14 cellular contexts compared by ENCODE assay signal in the genomic region with DNA sequence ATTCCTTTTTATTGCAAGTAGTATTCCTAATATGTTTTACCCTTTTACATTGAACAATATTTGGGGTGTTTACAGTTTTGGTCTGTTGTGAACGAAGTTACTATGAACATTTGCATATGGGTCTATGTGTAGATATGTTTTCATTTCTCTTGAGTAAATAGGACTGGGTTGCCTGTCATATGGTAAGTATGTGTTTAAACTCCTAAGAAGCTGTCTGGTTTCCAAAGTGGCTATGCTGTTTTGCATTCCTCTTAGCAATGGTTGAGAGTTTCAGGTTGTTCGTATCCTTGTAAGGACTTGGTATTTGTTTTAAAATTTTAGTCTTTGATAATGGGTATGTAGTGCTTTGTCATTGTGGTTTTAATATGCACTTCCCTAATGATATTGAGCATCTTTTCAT. TPM values are rescaled to one million over a fixed set of nuclear protein-coding genes. Genes with fewer than 3 reads are reported as not detected.
A peak's percentile ranks its signal among the peaks of the same experiment; 100 is the strongest.
DNase-seq lines count a peak whose midpoint lies in the region; ATAC-seq and TF ChIP-seq lines count a peak whose summit lies in the region.
"Had no signal": no experiment of that assay in that cellular context is flagged by ENCODE, and none has a peak within 500 bp of the region (broad histone marks: within the 10 kb centered on the region; RNA-seq: fewer than 3 reads in every experiment).

No MANE protein-coding gene starts in this region.

- peaks cover 22% of the 10 kb centered on the region for H3K36me3 ChIP-seq in CD8-positive, alpha-beta T cell (ENCODE audit: insufficient read depth, low read length)
- peaks cover 2% of the 10 kb centered on the region for H3K36me3 ChIP-seq in fibroblast of lung (ENCODE audit: control insufficient read depth, insufficient read depth, low read length)
- peaks cover 0 to 34% of the 10 kb centered on the region in 2 donors for H3K36me3 ChIP-seq in vagina

- no peaks in the 10 kb centered on the region for H4K20me1 ChIP-seq in fibroblast of lung (ENCODE audit: control insufficient read depth, extremely low read depth, insufficient read depth, low read length)

- CTCF ChIA-PET in CD8-positive, alpha-beta T cell (lab: Charles Lee) = no interaction called here
- CTCF ChIA-PET in activated CD8-positive, alpha-beta T cell treated with anti-CD3 and anti-CD28 coated beads for 36 hours (lab: Charles Lee) = no interaction called here

- H3K27ac ChIP-seq in CD8-positive, alpha-beta T cell (ENCODE audit: low read depth, low read length) = no peak overlapping the region
- no peak overlapping the region for H3K27ac ChIP-seq in fibroblast of lung (ENCODE audit: insufficient read depth, low read length)
- no peak overlapping the region for H3K27ac ChIP-seq in vagina
- H3K27ac ChIP-seq: BLaER1 treated with 17β-estradiol and CSF1 and Interleukin-3, amounts not matched to agents 10 nM and 100 nM had no signal

- H3K9ac ChIP-seq in fibroblast of lung (ENCODE audit: insufficient read depth, low read length) = no peak overlapping the region
- H3K9ac ChIP-seq: BLaER1 treated with 17β-estradiol and CSF1 and Interleukin-3, amounts not matched to agents 10 nM and 100 nM had no signal

- peaks cover 70% of the 10 kb centered on the region for H3K79me2 ChIP-seq in fibroblast of lung (ENCODE audit: control insufficient read depth, insufficient read depth, low read length)

- DNase-seq in CD8-positive, alpha-beta T cell = no peak
- no peak for DNase-seq in activated CD8-positive, alpha-beta T cell treated with anti-CD3 and anti-CD28 coated beads for 36 hours
- DNase-seq in fibroblast of lung (ENCODE audit: low read depth in 2 of 2) (peak; percentile 15 to 83), vagina (ENCODE audit: extremely low spot score in 2 of 2) (no peak), Kasumi-1 (lab: John Stamatoyannopoulos, UW) (no peak)
- no peak for DNase-seq in activated CD4-positive, alpha-beta T cell treated with anti-CD3 and anti-CD28 coated beads for 4 hours
- DNase-seq: activated CD4-positive, CD25-positive, alpha-beta regulatory T cell; central memory CD4-positive, alpha-beta T cell; occipital lobe had no signal

- no peaks in the 10 kb centered on the region for H3K9me3 Mint-ChIP-seq in CD8-positive, alpha-beta T cell
- H3K9me3 Mint-ChIP-seq in activated CD8-positive, alpha-beta T cell treated with anti-CD3 and anti-CD28 coated beads for 36 hours = no peaks in the 10 kb centered on the region

- H3K27me3 ChIP-seq in CD8-positive, alpha-beta T cell (ENCODE audit: insufficient read depth, low read length) = no peaks in the 10 kb centered on the region
- H3K27me3 ChIP-seq in fibroblast of lung (ENCODE audit: control insufficient read depth, insufficient read depth, low read length) = no peaks in the 10 kb centered on the region
- no peaks in the 10 kb centered on the region for H3K27me3 ChIP-seq in vagina
- H3K27me3 ChIP-seq: BLaER1 treated with 17β-estradiol and CSF1 and Interleukin-3, amounts not matched to agents 10 nM and 100 nM had no signal

- H3K4me1 ChIP-seq in CD8-positive, alpha-beta T cell (ENCODE audit: insufficient read depth, low read length) = peaks cover 37% of the 10 kb centered on the region
- peaks cover 2% of the 10 kb centered on the region for H3K4me1 ChIP-seq in fibroblast of lung (ENCODE audit: control insufficient read depth, extremely low read depth, insufficient read depth, low read length)
- H3K4me1 ChIP-seq in vagina = peaks cover 60% of the 10 kb centered on the region

- peaks cover 69% of the 10 kb centered on the region for H3K36me3 Mint-ChIP-seq in CD8-positive, alpha-beta T cell
- peaks cover 71% of the 10 kb centered on the region for H3K36me3 Mint-ChIP-seq in activated CD8-positive, alpha-beta T cell treated with anti-CD3 and anti-CD28 coated beads for 36 hours (ENCODE audit: low read depth)

- no peak overlapping the region for H3K4me3 ChIP-seq in CD8-positive, alpha-beta T cell (ENCODE audit: low read depth, low read length)
- H3K4me3 ChIP-seq in fibroblast of lung (replicated peaks in 1 of 4; ENCODE audit: control extremely low read depth in 1 of 4, insufficient read depth in 1 of 4, low read depth in 3 of 4, low read length in 4 of 4) = no peak overlapping the region
- H3K4me3 ChIP-seq in vagina = no peak overlapping the region
- H3K4me3 ChIP-seq: BLaER1 treated with 17β-estradiol and CSF1 and Interleukin-3, amounts not matched to agents 10 nM and 100 nM; skin epidermis had no signal

- ATAC-seq in CD8-positive, alpha-beta T cell = no peak
- ATAC-seq in GM21723 (IDR thresholded peaks at IDR 0.05; ENCODE audit: unreplicated experiment) (peak; percentile 49), GM21576 (IDR thresholded peaks at IDR 0.05; ENCODE audit: unreplicated experiment) (no peak)
- no peak for ATAC-seq in activated CD8-positive, alpha-beta T cell treated with anti-CD3 and anti-CD28 coated beads for 36 hours
- ATAC-seq: SK-N-SH treated with all-trans-retinoic acid at 6 μM for 48 hours had no signal

- H3K4me1 Mint-ChIP-seq in CD8-positive, alpha-beta T cell (ENCODE audit: low read depth) = peaks cover 68% of the 10 kb centered on the region
- H3K4me1 Mint-ChIP-seq in activated CD8-positive, alpha-beta T cell treated with anti-CD3 and anti-CD28 coated beads for 36 hours (ENCODE audit: low read depth) = peaks cover 64% of the 10 kb centered on the region

- no peak overlapping the region for H3K4me2 ChIP-seq in fibroblast of lung (ENCODE audit: extremely low read depth, insufficient read depth, low read length)

- H3K9me3 ChIP-seq in CD8-positive, alpha-beta T cell (ENCODE audit: low read length) = no peaks in the 10 kb centered on the region
- H3K9me3 ChIP-seq in fibroblast of lung (ENCODE audit: control insufficient read depth, insufficient read depth, low read depth, low read length) (no peaks in the 10 kb centered on the region), vagina (no peaks in the 10 kb centered on the region)
- H3K9me3 ChIP-seq: BLaER1 treated with 17β-estradiol and CSF1 and Interleukin-3, amounts not matched to agents 10 nM and 100 nM had no signal

- H3K27ac Mint-ChIP-seq in CD8-positive, alpha-beta T cell = peak overlapping the region; percentile 63
- H3K27ac Mint-ChIP-seq in activated CD8-positive, alpha-beta T cell treated with anti-CD3 and anti-CD28 coated beads for 36 hours = peak overlapping the region; percentile 81

- intact Hi-C loops in CD8-positive, alpha-beta T cell (cut with DNase I, micrococcal nuclease) = no loop called here
- intact Hi-C loops in activated CD8-positive, alpha-beta T cell treated with anti-CD3 and anti-CD28 coated beads for 36 hours (cut with micrococcal nuclease) = no loop called here
- intact Hi-C loops in vagina (cut with DNase I) = no loop called here

- TF ChIP-seq CTCF in CD8-positive, alpha-beta T cell (IDR thresholded peaks at IDR 0.05) = no peak
- no peak for TF ChIP-seq CTCF in activated CD8-positive, alpha-beta T cell treated with anti-CD3 and anti-CD28 coated beads for 36 hours (IDR thresholded peaks at IDR 0.05)
- TF ChIP-seq CTCF in fibroblast of lung (conservative IDR thresholded peaks at IDR 0.05 in 1 of 2, IDR thresholded peaks at IDR 0.05 in 1 of 2; ENCODE audit: low read depth in 1 of 2, low read length in 2 of 2) (no peak), vagina (IDR thresholded peaks at IDR 0.05) (no peak)

- H3K27me3 Mint-ChIP-seq in CD8-positive, alpha-beta T cell (ENCODE audit: low read depth) = no peaks in the 10 kb centered on the region
- H3K27me3 Mint-ChIP-seq in activated CD8-positive, alpha-beta T cell treated with anti-CD3 and anti-CD28 coated beads for 36 hours = no peaks in the 10 kb centered on the region

- POLR2A ChIA-PET in CD8-positive, alpha-beta T cell (lab: Charles Lee) = no interaction called here
- POLR2A ChIA-PET in activated CD8-positive, alpha-beta T cell treated with anti-CD3 and anti-CD28 coated beads for 36 hours (lab: Charles Lee) = no interaction called here

- no peak overlapping the region for H2AFZ ChIP-seq in fibroblast of lung (ENCODE audit: low read length)

- H3K4me3 Mint-ChIP-seq in CD8-positive, alpha-beta T cell = peak overlapping the region; percentile 12
- peak overlapping the region; percentile 31 for H3K4me3 Mint-ChIP-seq in activated CD8-positive, alpha-beta T cell treated with anti-CD3 and anti-CD28 coated beads for 36 hours

- TF ChIP-seq POLR2A in vagina (IDR thresholded peaks at IDR 0.05) = no peak

RNA-seq across cellular contexts. Expression of a gene that starts 6.3 kb away (rescaled TPM):
- 10 to 100 TPM; 68.3 to 69.9 TPM for total RNA-seq in CD8-positive, alpha-beta T cell
- 100 to 1,000 TPM; 129 to 133 TPM for total RNA-seq in activated CD8-positive, alpha-beta T cell treated with anti-CD3 and anti-CD28 coated beads for 36 hours
- total RNA-seq in fibroblast of lung (78.9 and 90.4 TPM in 2 replicates), vagina (62.6 TPM)
- polyA plus RNA-seq in fibroblast of lung = 113 and 117 TPM in 2 replicates
- polyA plus RNA-seq in fibroblast of lung (2012) = 104 and 109 TPM in 2 replicates
- 5.1 and 6.5 TPM in 2 replicates for polyA minus RNA-seq in fibroblast of lung (ENCODE audit: low replicate concordance)

Comparison
In these comparisons a context has a peak if more than half of its experiments do, and no peak if none do; other contexts are left out.
1. DNase-seq: peak in fibroblast of lung (2 of 2); none in CD8-positive, alpha-beta T cell (0 of 7), activated CD8-positive, alpha-beta T cell treated with anti-CD3 and anti-CD28 coated beads for 36 hours (single experiment), vagina (0 of 2), Kasumi-1 (0 of 2) and activated CD4-positive, alpha-beta T cell treated with anti-CD3 and anti-CD28 coated beads for 4 hours (0 of 2).